Comparison of ENCODE assay signal across 20 cellular contexts in the genomic region with DNA sequence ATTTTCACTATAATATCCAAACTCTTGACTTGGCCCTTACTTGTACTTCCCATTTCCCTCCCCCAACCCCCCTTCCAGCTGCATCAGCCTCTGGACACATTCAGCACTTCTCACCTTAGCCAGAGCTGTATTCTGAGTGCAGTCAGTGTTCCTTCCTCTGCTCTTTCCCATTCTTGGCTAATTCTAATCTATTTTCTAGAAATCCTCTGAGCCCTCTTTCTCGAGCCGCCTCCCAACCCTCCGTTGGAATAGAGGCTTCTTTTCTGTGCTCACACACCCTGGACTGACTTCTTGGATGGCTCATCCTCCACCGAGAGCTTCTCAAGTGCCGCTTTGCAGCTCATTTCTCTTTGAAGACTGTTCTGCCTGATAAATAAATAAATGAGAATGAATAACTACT.
"Had no signal": no experiment of that assay in that cellular context is flagged by ENCODE, and none has a peak within 500 bp of the region (broad histone marks: within the 10 kb centered on the region; RNA-seq: fewer than 3 reads in every experiment).

No MANE protein-coding gene starts in this region.

- H3K27me3 ChIP-seq: adrenal gland, suprapubic skin had no signal

- H3K9me3 Mint-ChIP-seq: activated naive CD4-positive, alpha-beta T cell treated with anti-CD3 and anti-CD28 coated beads, Interleukin-2, amount 50 U/mL, for 24 hours; memory B cell; natural killer cell; stimulated activated naive CD8-positive, alpha-beta T cell treated with anti-CD3 and anti-CD28 coated beads, Interleukin-15, Interleukin-2, amounts not matched to agents 100 ng/mL and 50 ng/mL, for 24 hours; type B pancreatic cell had no signal

- H3K36me3 Mint-ChIP-seq: activated naive CD4-positive, alpha-beta T cell treated with anti-CD3 and anti-CD28 coated beads, Interleukin-2, amount 50 U/mL, for 24 hours; memory B cell; natural killer cell; type B pancreatic cell had no signal

- FAIRE-seq: frontal cortex, keratinocyte, small intestine had no signal

- H3K36me3 ChIP-seq: adrenal gland, suprapubic skin had no signal

- DNase-seq: activated CD4-positive, alpha-beta T cell treated with anti-CD3 and anti-CD28 coated beads, Interleukin-2, amount 50 U/mL, for 48 hours; activated gamma-delta T cell; adrenal gland; central memory CD4-positive, alpha-beta T cell; effector CD4-positive, alpha-beta T cell; natural killer cell; small intestine; stimulated activated CD4-positive, alpha-beta T cell treated with anti-CD3 and anti-CD28 coated beads, Interleukin-15, amount 100 ng/mL, for 24 hours; stimulated activated CD4-positive, alpha-beta T cell treated with anti-CD3 and anti-CD28 coated beads, Interleukin-2, amount 100 ng/mL, for 48 hours; T-helper 2 cell had no signal

- H3K4me3 Mint-ChIP-seq: activated naive CD4-positive, alpha-beta T cell treated with anti-CD3 and anti-CD28 coated beads, Interleukin-2, amount 50 U/mL, for 24 hours; memory B cell; natural killer cell; stimulated activated naive CD8-positive, alpha-beta T cell treated with anti-CD3 and anti-CD28 coated beads, Interleukin-15, Interleukin-2, amounts not matched to agents 100 ng/mL and 50 ng/mL, for 24 hours; type B pancreatic cell had no signal

- H3K4me1 Mint-ChIP-seq: activated naive CD4-positive, alpha-beta T cell treated with anti-CD3 and anti-CD28 coated beads, Interleukin-2, amount 50 U/mL, for 24 hours; memory B cell; natural killer cell had no signal

- H3K27ac Mint-ChIP-seq: activated naive CD4-positive, alpha-beta T cell treated with anti-CD3 and anti-CD28 coated beads, Interleukin-2, amount 50 U/mL, for 24 hours; memory B cell; natural killer cell; progenitor cell of endocrine pancreas; stimulated activated naive CD8-positive, alpha-beta T cell treated with anti-CD3 and anti-CD28 coated beads, Interleukin-15, Interleukin-2, amounts not matched to agents 100 ng/mL and 50 ng/mL, for 24 hours; type B pancreatic cell had no signal

- H3K4me3 ChIP-seq: adrenal gland, coronary artery, suprapubic skin had no signal

- ATAC-seq: left lobe of liver, natural killer cell had no signal

- H3K4me1 ChIP-seq: adrenal gland had no signal

- H3K27ac ChIP-seq: adrenal gland had no signal

- H3K9me3 ChIP-seq: adrenal gland, suprapubic skin had no signal
